Comparison of ENCODE assay signal across 10 cellular contexts in genomic region chr11:12119502-12119901, GRCh38. TPM values are rescaled to one million over a fixed set of nuclear protein-coding genes. Genes with fewer than 3 reads are reported as not detected.
DNase-seq lines count a peak whose midpoint lies in the region; ATAC-seq, FAIRE-seq and TF ChIP-seq lines count a peak whose summit lies in the region.
"Had no signal": no experiment of that assay in that cellular context is flagged by ENCODE, and none has a peak within 500 bp of the region (broad histone marks: within the 10 kb centered on the region; RNA-seq: fewer than 3 reads in every experiment).

No MANE protein-coding gene starts in this region.

- TF ChIP-seq CTCF in A549 (IDR thresholded peaks at IDR 0.05) = no peak
- no peak for TF ChIP-seq CTCF in HFFc6 (IDR thresholded peaks at IDR 0.05)
- no peak for TF ChIP-seq CTCF in WERI-Rb-1 (IDR thresholded peaks at IDR 0.05; ENCODE audit: low read depth, low read length)
- TF ChIP-seq CTCF in WTC11 (IDR thresholded peaks at IDR 0.05) = no peak

- H3K27ac Mint-ChIP-seq in HFFc6 (peak overlapping the region; percentile 72), WTC11 (no peak overlapping the region)
- H3K27ac Mint-ChIP-seq: B cell had no signal

- H3K27me3 Mint-ChIP-seq in HFFc6 (ENCODE audit: insufficient read depth) (peaks cover 2% of the 10 kb centered on the region; the same call in 1 of the 2 replicates), WTC11 (ENCODE audit: low read depth) (peaks cover 5% of the 10 kb centered on the region; the same call in 1 of the 2 replicates)

- POLR2A ChIA-PET in A549 (lab: Yijun Ruan, JAX) = no interaction called here
- POLR2A ChIA-PET in WTC11 (lab: Charles Lee) = no interaction called here

- no peak for FAIRE-seq in A549 (lab: Jason Lieb, UNC)

- H3K27ac ChIP-seq in A549 (peak overlapping the region in 1 of 2 experiments; percentile 57; a peak in 3 of 6 replicates), WERI-Rb-1 (peak overlapping the region; percentile 47)

- ATAC-seq in A549 = peak in 1 of 2 experiments; percentile 37; a peak in 3 of 6 replicates
- peak; percentile 87 for ATAC-seq in left colon
- ATAC-seq in WTC11 = no peak

- H3K4me1 Mint-ChIP-seq in HFFc6 (ENCODE audit: low read depth) = peaks cover 91% of the 10 kb centered on the region
- H3K4me1 Mint-ChIP-seq in WTC11 = peaks cover 6% of the 10 kb centered on the region
- H3K4me1 Mint-ChIP-seq: B cell had no signal

- no peaks in the 10 kb centered on the region for H3K36me3 ChIP-seq in WERI-Rb-1

- CTCF ChIA-PET in A549 (lab: Yijun Ruan, JAX) (interaction anchor here (0.9 to 3.8 kb wide), 3 partner anchors 15 to 117 kb away, joined by 3 to 19 read pairs (median 7); no protein-coding TSS in a partner anchor), WTC11 (lab: Charles Lee) (interaction anchor here (1.0 to 1.3 kb wide), 2 partner anchors 21 to 25 kb away, joined by 4 to 5 read pairs; no protein-coding TSS in a partner anchor)

- TF ChIP-seq EP300 in A549 (IDR thresholded peaks at IDR 0.05) = no peak

- H3K4me3 Mint-ChIP-seq in HFFc6 (no peak overlapping the region), WTC11 (no peak overlapping the region)
- H3K4me3 Mint-ChIP-seq: B cell had no signal

- DNase-seq in A549 (ENCODE audit: low read depth in 1 of 2, low spot score in 1 of 2) = no peak
- DNase-seq in HFFc6 = no peak
- DNase-seq in WERI-Rb-1 = no peak
- peak; percentile 53 to 57 for DNase-seq in left colon
- DNase-seq in GM03348 (ENCODE audit: low spot score) = no peak
- DNase-seq in nucleus accumbens (lab: John Stamatoyannopoulos, UW) = no peak
- no peak for DNase-seq in WTC11 (ENCODE audit: low spot score)
- no peak for DNase-seq in stimulated activated CD4-positive, alpha-beta T cell treated with anti-CD3 and anti-CD28 coated beads, Interleukin-4, amount 100 ng/mL, for 1 hour
- DNase-seq: activated T-cell treated with anti-CD3 and anti-CD28 coated beads for 4 hours had no signal

- H3K9me3 ChIP-seq in A549 = no peaks in the 10 kb centered on the region
- H3K9me3 ChIP-seq in WERI-Rb-1 (ENCODE audit: severe bottlenecking) = no peaks in the 10 kb centered on the region

- no peaks in the 10 kb centered on the region for H3K27me3 ChIP-seq in WERI-Rb-1 (ENCODE audit: insufficient read depth, low read depth, severe bottlenecking)

- H3K36me3 Mint-ChIP-seq in HFFc6 (ENCODE audit: low read depth) (peaks cover 48% of the 10 kb centered on the region), WTC11 (no peaks in the 10 kb centered on the region)

- H3K9me3 Mint-ChIP-seq in HFFc6 (no peaks in the 10 kb centered on the region), WTC11 (no peaks in the 10 kb centered on the region)

- H3K4me3 ChIP-seq in A549 (no peak overlapping the region), WERI-Rb-1 (ENCODE audit: low read depth, low read length) (no peak overlapping the region)

- TF ChIP-seq POLR2A in A549 (IDR thresholded peaks at IDR 0.05; ENCODE audit: low read length) = no peak

- intact Hi-C loops in left colon (cut with DNase I, micrococcal nuclease) = no loop called here

- H3K4me1 ChIP-seq in A549 = peaks cover 50% of the 10 kb centered on the region

- TF ChIP-seq RAD21 in A549 (conservative IDR thresholded peaks at IDR 0.05 in 1 of 2, IDR thresholded peaks at IDR 0.05 in 1 of 2) = no peak

- 98% methylated on average over 5 of the region's 5 CpGs for WGBS in A549 (ENCODE audit: missing lambda C conversion rate)

- H3K4me2 ChIP-seq in A549 = peak overlapping the region; percentile 54

TF ChIP-seq in A549, 52 proteins besides CTCF, POLR2A, EP300 and RAD21:
- no peak for TF ChIP-seq USF2 (IDR thresholded peaks at IDR 0.05)
- no peak for TF ChIP-seq RFX5 (IDR thresholded peaks at IDR 0.05)
- no peak for TF ChIP-seq HOXB5 (CRISPR knock-in tag; IDR thresholded peaks at IDR 0.05)

TF ChIP-seq in WTC11, 78 proteins besides CTCF, POLR2A, EP300 and RAD21:
- TF ChIP-seq JAZF1 (CRISPR knock-in tag; IDR thresholded peaks at IDR 0.05) (no peak), FOXP1 (CRISPR knock-in tag; IDR thresholded peaks at IDR 0.05; ENCODE audit: borderline replicate concordance) (no peak), EMX1 (CRISPR knock-in tag; IDR thresholded peaks at IDR 0.05) (no peak), USF2 (CRISPR knock-in tag; IDR thresholded peaks at IDR 0.05) (no peak), NR3C1 (CRISPR knock-in tag; conservative IDR thresholded peaks at IDR 0.05; ENCODE audit: low read depth) (no peak), MXD4 (CRISPR knock-in tag; IDR thresholded peaks at IDR 0.05; ENCODE audit: borderline replicate concordance) (no peak), ZNF317 (CRISPR knock-in tag; IDR thresholded peaks at IDR 0.05; ENCODE audit: borderline replicate concordance, low read depth) (no peak), MYBL2 (CRISPR knock-in tag; IDR thresholded peaks at IDR 0.05) (no peak), KAT7 (CRISPR knock-in tag; IDR thresholded peaks at IDR 0.05; ENCODE audit: borderline replicate concordance) (no peak), IRF2 (CRISPR knock-in tag; IDR thresholded peaks at IDR 0.05; ENCODE audit: borderline replicate concordance, low read depth) (no peak), ETV6 (CRISPR knock-in tag; IDR thresholded peaks at IDR 0.05) (no peak), SMAD3 (CRISPR knock-in tag; IDR thresholded peaks at IDR 0.05; ENCODE audit: borderline replicate concordance) (no peak), NFATC4 (CRISPR knock-in tag; IDR thresholded peaks at IDR 0.05) (no peak)
- TF ChIP-seq, protein P1, sequence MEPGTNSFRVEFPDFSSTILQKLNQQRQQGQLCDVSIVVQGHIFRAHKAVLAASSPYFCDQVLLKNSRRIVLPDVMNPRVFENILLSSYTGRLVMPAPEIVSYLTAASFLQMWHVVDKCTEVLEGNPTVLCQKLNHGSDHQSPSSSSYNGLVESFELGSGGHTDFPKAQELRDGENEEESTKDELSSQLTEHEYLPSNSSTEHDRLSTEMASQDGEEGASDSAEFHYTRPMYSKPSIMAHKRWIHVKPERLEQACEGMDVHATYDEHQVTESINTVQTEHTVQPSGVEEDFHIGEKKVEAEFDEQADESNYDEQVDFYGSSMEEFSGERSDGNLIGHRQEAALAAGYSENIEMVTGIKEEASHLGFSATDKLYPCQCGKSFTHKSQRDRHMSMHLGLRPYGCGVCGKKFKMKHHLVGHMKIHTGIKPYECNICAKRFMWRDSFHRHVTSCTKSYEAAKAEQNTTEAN (CRISPR knock-in tag; IDR thresholded peaks at IDR 0.05) = no peak
- TF ChIP-seq, protein P2, sequence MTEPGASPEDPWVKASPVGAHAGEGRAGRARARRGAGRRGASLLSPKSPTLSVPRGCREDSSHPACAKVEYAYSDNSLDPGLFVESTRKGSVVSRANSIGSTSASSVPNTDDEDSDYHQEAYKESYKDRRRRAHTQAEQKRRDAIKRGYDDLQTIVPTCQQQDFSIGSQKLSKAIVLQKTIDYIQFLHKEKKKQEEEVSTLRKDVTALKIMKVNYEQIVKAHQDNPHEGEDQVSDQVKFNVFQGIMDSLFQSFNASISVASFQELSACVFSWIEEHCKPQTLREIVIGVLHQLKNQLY (CRISPR knock-in tag; IDR thresholded peaks at IDR 0.05) = no peak
- TF ChIP-seq, protein P3, sequence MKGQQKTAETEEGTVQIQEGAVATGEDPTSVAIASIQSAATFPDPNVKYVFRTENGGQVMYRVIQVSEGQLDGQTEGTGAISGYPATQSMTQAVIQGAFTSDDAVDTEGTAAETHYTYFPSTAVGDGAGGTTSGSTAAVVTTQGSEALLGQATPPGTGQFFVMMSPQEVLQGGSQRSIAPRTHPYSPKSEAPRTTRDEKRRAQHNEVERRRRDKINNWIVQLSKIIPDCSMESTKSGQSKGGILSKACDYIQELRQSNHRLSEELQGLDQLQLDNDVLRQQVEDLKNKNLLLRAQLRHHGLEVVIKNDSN (CRISPR knock-in tag; IDR thresholded peaks at IDR 0.05) = no peak

RNA-seq across cellular contexts. Expression of gene MICAL2, which starts 9.1 kb away (rescaled TPM):
- polyA plus RNA-seq in A549 (2011; rRNA removed) (42.1 and 52.4 TPM in 2 replicates), A549 (2017; fragmentation: RNase III; extraction: RNeasy Plus Mini Kit Qiagen cat#74134 plus additional on column Dnase treatment) (39.8 to 43.6 TPM (median 43.5 TPM) in 3 replicates)
- 19.3 and 22.9 TPM in 2 replicates for polyA plus RNA-seq in A549 (2012; cell fraction: cytosol; rRNA removed)
- polyA plus RNA-seq in A549 (2012; cell fraction: nucleus; rRNA removed) = 25.5 and 31.9 TPM in 2 replicates
- 104 and 112 TPM in 2 replicates for polyA minus RNA-seq in A549 (2011; rRNA and poly(A)+ RNA removed)
- 100 to 1,000 TPM; 199 to 252 (median 233) TPM for total RNA-seq in HFFc6 (2021; fragmentation: NEBNext Ultra II Directional; extraction: Animal tissue kit (Norgen Biotek cat#: 25700))
- total RNA-seq in left colon (100 to 1,000 TPM; 268 to 361 TPM), WTC11 (2021) (2.2 to 3.1 TPM (median 2.6 TPM) in 3 replicates)

Comparison
In these comparisons a context has a peak if more than half of its experiments do, and no peak if none do; other contexts are left out.
1. DNase-seq: peak in left colon (2 of 2); none in A549 (0 of 2), HFFc6 (single experiment), WERI-Rb-1 (single experiment), GM03348 (single experiment), nucleus accumbens (0 of 56), WTC11 (single experiment) and stimulated activated CD4-positive, alpha-beta T cell treated with anti-CD3 and anti-CD28 coated beads, Interleukin-4, amount 100 ng/mL, for 1 hour (single experiment).
2. RNA of gene MICAL2, which starts 9.1 kb away (total RNA-seq): 268 to 361 TPM in left colon and 199 to 252 TPM in HFFc6; 2.2 to 3.1 TPM in WTC11; every median in the first group is over 10 times any median in the second.